Comparison of ENCODE assay signal across 8 cellular contexts in genomic region chr6:137589067-137589848, GRCh38.
DNase-seq lines count a peak whose midpoint lies in the region; ATAC-seq and TF ChIP-seq lines count a peak whose summit lies in the region.

No MANE protein-coding gene starts in this region.

- no peaks in the 10 kb centered on the region for H3K4me1 Mint-ChIP-seq in Calu3 (ENCODE audit: low read depth, unreplicated experiment)

- CTCF ChIA-PET in Calu3 (lab: Charles Lee), result no interaction called here

- no peaks in the 10 kb centered on the region for H3K36me3 ChIP-seq in kidney epithelial cell (ENCODE audit: control insufficient read depth, insufficient read depth, low read length)

- no peaks in the 10 kb centered on the region for H3K27me3 ChIP-seq in kidney epithelial cell (ENCODE audit: control insufficient read depth, insufficient read depth, low read length)

- H3K9me3 Mint-ChIP-seq in Calu3 (ENCODE audit: low read depth, unreplicated experiment), result peaks cover 1% of the 10 kb centered on the region

- no peaks in the 10 kb centered on the region for H3K36me3 Mint-ChIP-seq in Calu3 (ENCODE audit: insufficient read depth, unreplicated experiment)

- TF ChIP-seq CTCF in Calu3 (IDR thresholded peaks at IDR 0.05; ENCODE audit: unreplicated experiment) (peak; percentile 55), kidney epithelial cell (IDR thresholded peaks at IDR 0.05; ENCODE audit: insufficient read depth, low read length, poor library complexity, severe bottlenecking) (peak; percentile 44)

- no TSS peak for BruUV-seq in Calu3 (replicated peaks; lab: Mats Ljungman, UMichigan)

- no peak overlapping the region for H3K27ac Mint-ChIP-seq in Calu3 (ENCODE audit: unreplicated experiment)

- H3K27me3 Mint-ChIP-seq in Calu3 (ENCODE audit: unreplicated experiment), result peaks cover 41% of the 10 kb centered on the region

- H3K4me3 ChIP-seq in kidney epithelial cell (ENCODE audit: low read depth, low read length), result no peak overlapping the region

- intact Hi-C loops in Calu3 (cut with micrococcal nuclease; ENCODE audit: unreplicated experiment), result no loop called here

- H3K4me3 Mint-ChIP-seq in Calu3 (ENCODE audit: low read depth, unreplicated experiment), result no peak overlapping the region

- ATAC-seq in GM19463 (IDR thresholded peaks at IDR 0.05; ENCODE audit: unreplicated experiment) (peak; percentile 99), HG03457 (IDR thresholded peaks at IDR 0.05; ENCODE audit: unreplicated experiment) (peak; percentile 100)

- peak; percentile 27 for DNase-seq in Calu3
- peak; percentile 66 for DNase-seq in SIG-M5 treated with dmso at 0.1 percent for 504 hours (lab: John Stamatoyannopoulos, UW; ENCODE audit: unreplicated experiment)
- DNase-seq in activated naive CD4-positive, alpha-beta T cell treated with anti-CD3 and anti-CD28 coated beads, Interleukin-2, amount 50 U/mL, for 16 hours, result peak; percentile 21
- peak; percentile 14 for DNase-seq in kidney epithelial cell (ENCODE audit: low read depth)
- DNase-seq in stimulated activated naive CD4-positive, alpha-beta T cell (lab: John Stamatoyannopoulos, UW), result peak in 5 of 6 experiments; percentile 7 to 62 (median 19)
- no peak for DNase-seq in NCI-H128 (lab: John Stamatoyannopoulos, UW; ENCODE audit: unreplicated experiment)
